ENCODE assay signal across 10 cellular contexts in genomic region chr5:140176028-140176382, GRCh38. TPM values are rescaled to one million over a fixed set of nuclear protein-coding genes. Genes with fewer than 3 reads are reported as not detected.
DNase-seq lines count a peak whose midpoint lies in the region; ATAC-seq, FAIRE-seq and TF ChIP-seq lines count a peak whose summit lies in the region.
"Had no signal": no experiment of that assay in that cellular context is flagged by ENCODE, and none has a peak within 500 bp of the region (broad histone marks: within the 10 kb centered on the region; RNA-seq: fewer than 3 reads in every experiment).

No MANE protein-coding gene starts in this region.

- no peaks in the 10 kb centered on the region for H3K9me3 ChIP-seq in A673 (ENCODE audit: low read depth, low read length, poor library complexity, severe bottlenecking)
- no peaks in the 10 kb centered on the region for H3K9me3 ChIP-seq in IMR-90 (ENCODE audit: control insufficient read depth, insufficient read depth, low read length)
- no peaks in the 10 kb centered on the region for H3K9me3 ChIP-seq in mucosa of stomach (ENCODE audit: control insufficient read depth, low read length)

- peak overlapping the region; percentile 22 for H4K5ac ChIP-seq in IMR-90 (ENCODE audit: low read depth, low read length)

- no peak overlapping the region for H2BK5ac ChIP-seq in IMR-90 (ENCODE audit: low read depth, low read length, poor library complexity, severe bottlenecking)

- H2AK9ac ChIP-seq in IMR-90 (replicated peaks; ENCODE audit: low read depth, low read length, poor library complexity), result peak overlapping the region; percentile 8

- H3K23ac ChIP-seq in IMR-90 (ENCODE audit: low read depth, low read length), result peak overlapping the region; percentile 76

- peak overlapping the region; percentile 68 for H3K14ac ChIP-seq in IMR-90 (replicated peaks; ENCODE audit: low read depth, low read length)

- in situ Hi-C loops in IMR-90 (cut with MboI; ENCODE audit: low sequenced_read_pairs), result no loop called here

- WGBS in IMR-90 (ENCODE audit: extremely low coverage in 2 of 2, insufficient read length in 1 of 2), 2 experiments, result 8% methylated on average over 2 of the region's 4 CpGs; no CpG with 5 or more reads in 1 of the 2 experiments

- POLR2A ChIA-PET in A673 (lab: Charles Lee; ENCODE audit: low non-redundant PET), result no interaction called here
- POLR2A ChIA-PET in IMR-90 (lab: Charles Lee; ENCODE audit: unreplicated experiment), result no interaction called here

- no peak overlapping the region for H2BK15ac ChIP-seq in IMR-90 (ENCODE audit: low read depth, low read length)

- no peaks in the 10 kb centered on the region for H4K20me1 ChIP-seq in IMR-90 (ENCODE audit: insufficient read depth, low read length)

- H3K27me3 ChIP-seq in A673 (replicated peaks; ENCODE audit: insufficient read depth, low read depth, low read length, poor library complexity) (no peaks in the 10 kb centered on the region), IMR-90 (ENCODE audit: control insufficient read depth, insufficient read depth, low read length) (no peaks in the 10 kb centered on the region), mucosa of stomach (ENCODE audit: control insufficient read depth, insufficient read depth, low read length) (no peaks in the 10 kb centered on the region)

- no peak for ATAC-seq in IMR-90 (ENCODE audit: low read depth)
- ATAC-seq in HG02981 (IDR thresholded peaks at IDR 0.05; ENCODE audit: unreplicated experiment), result no peak

- H3K9ac ChIP-seq in IMR-90 (ENCODE audit: low read depth, low read length) (peak overlapping the region; percentile 75), mucosa of stomach (ENCODE audit: low read length) (peak overlapping the region; percentile 99)

- peak overlapping the region; percentile 16 for H3K18ac ChIP-seq in IMR-90 (ENCODE audit: low read depth, low read length)

- intact Hi-C loops in A673 (cut with micrococcal nuclease; ENCODE audit: unreplicated experiment) (no loop called here), IMR-90 (cut with micrococcal nuclease) (loop anchor here (5.0 kb wide), 1 partner anchor 66 kb away; no protein-coding TSS in a partner anchor)

- H2AFZ ChIP-seq in IMR-90 (replicated peaks; ENCODE audit: low read length, poor library complexity), result peak overlapping the region; percentile 96

- H3K56ac ChIP-seq in IMR-90 (ENCODE audit: extremely low read depth, insufficient read depth, low read length), result peak overlapping the region; percentile 5; the same call in 1 of the 2 replicates

- H3K4me2 ChIP-seq in IMR-90 (ENCODE audit: low read depth, low read length), result peak overlapping the region; percentile 81

- H4K91ac ChIP-seq in IMR-90 (ENCODE audit: insufficient read depth, low read depth, low read length), result peak overlapping the region; percentile 54; the same call in 1 of the 2 replicates

- DNase-seq in A673 (ENCODE audit: low spot score) (no peak), IMR-90 (no peak), cardiac fibroblast (ENCODE audit: low read depth in 2 of 2) (no peak), HTR-8/SVneo (ENCODE audit: insufficient read length, low spot score) (no peak), AG20443 (ENCODE audit: low spot score) (no peak), EL (no peak)
- DNase-seq: SIG-M5 had no signal

- H3K4ac ChIP-seq in IMR-90 (ENCODE audit: low read depth, low read length), result peak overlapping the region; percentile 59

- TF ChIP-seq RAD21 in IMR-90 (IDR thresholded peaks at IDR 0.05; ENCODE audit: low read length), result no peak

- peak overlapping the region; percentile 66; the same call in 1 of the 2 replicates for H2AK5ac ChIP-seq in IMR-90 (ENCODE audit: low read depth, low read length)

- peaks cover 0 to 12% of the 10 kb centered on the region in 2 experiments; a peak in 2 of 4 replicates for H3K79me1 ChIP-seq in IMR-90 (ENCODE audit: low read depth in 1 of 2, low read length in 2 of 2)

- H3K4me3 ChIP-seq in A673 (ENCODE audit: low read depth, low read length, poor library complexity, severe bottlenecking) (peak overlapping the region; percentile 87), IMR-90 (ENCODE audit: insufficient read depth, low read depth, low read length) (peak overlapping the region; percentile 68), cardiac fibroblast (replicated peaks in 1 of 2; ENCODE audit: low read depth in 2 of 2, low read length in 2 of 2) (peak overlapping the region; percentile 80 to 91), mucosa of stomach (ENCODE audit: low read length) (peak overlapping the region; percentile 83)

- H3K36me3 ChIP-seq in A673 (ENCODE audit: insufficient read depth, low read length, poor library complexity, severe bottlenecking), result no peaks in the 10 kb centered on the region
- H3K36me3 ChIP-seq in IMR-90 (ENCODE audit: control insufficient read depth, insufficient read depth, low read length), result no peaks in the 10 kb centered on the region
- H3K36me3 ChIP-seq in mucosa of stomach (ENCODE audit: control insufficient read depth, insufficient read depth, low read length), result no peaks in the 10 kb centered on the region

- CTCF ChIA-PET in A673 (lab: Charles Lee) (no interaction called here), IMR-90 (lab: Yijun Ruan, JAX) (interaction anchor here (0.8 kb wide), 1 partner anchor 100 kb away, joined by 3 read pairs; no protein-coding TSS in a partner anchor)

- BruUV-seq in A673 (replicated peaks; lab: Mats Ljungman, UMichigan), result no TSS peak
- no TSS peak for BruUV-seq in IMR-90 (replicated peaks; lab: Mats Ljungman, UMichigan)

- peaks cover 12% of the 10 kb centered on the region for H3K4me1 ChIP-seq in A673 (ENCODE audit: insufficient read depth, low read length, poor library complexity, severe bottlenecking)
- peaks cover 8% of the 10 kb centered on the region; the same call in 1 of the 2 replicates for H3K4me1 ChIP-seq in IMR-90 (ENCODE audit: control insufficient read depth, insufficient read depth, low read length)
- peaks cover 40% of the 10 kb centered on the region for H3K4me1 ChIP-seq in mucosa of stomach (ENCODE audit: control insufficient read depth, insufficient read depth, low read length)

- TF ChIP-seq CTCF in A673 (conservative IDR thresholded peaks at IDR 0.05; ENCODE audit: low read depth, low read length), result no peak
- no peak for TF ChIP-seq CTCF in IMR-90 (conservative IDR thresholded peaks at IDR 0.05; ENCODE audit: low read depth, low read length)
- no peak for TF ChIP-seq CTCF in cardiac fibroblast (IDR thresholded peaks at IDR 0.05; ENCODE audit: low read depth, low read length)

- TF ChIP-seq POLR2A in IMR-90 (IDR thresholded peaks at IDR 0.05; ENCODE audit: low read depth, low read length), result no peak

- FAIRE-seq in HTR-8/SVneo (lab: Jason Lieb, UNC), result no peak
- FAIRE-seq: GM12891 had no signal

- peaks cover 4% of the 10 kb centered on the region; the same call in 1 of the 2 replicates for H3K9me1 ChIP-seq in IMR-90 (ENCODE audit: insufficient read depth, low read length)

- dilution Hi-C loops in IMR-90 (cut with HindIII; ENCODE audit: low sequenced_read_pairs, unreplicated experiment), result no loop called here

- H3K27ac ChIP-seq in A673 (ENCODE audit: low read depth, low read length, poor library complexity, severe bottlenecking), result peak overlapping the region; percentile 92
- peak overlapping the region; percentile 11 for H3K27ac ChIP-seq in IMR-90 (ENCODE audit: insufficient read depth, low read length)

- no peak overlapping the region for H2BK120ac ChIP-seq in IMR-90 (ENCODE audit: low read depth, low read length)

- peak overlapping the region; percentile 77 to 79; a peak in 3 of 4 replicates for H4K8ac ChIP-seq in IMR-90 (ENCODE audit: low read depth in 2 of 2, low read length in 2 of 2)

- H2BK20ac ChIP-seq in IMR-90 (ENCODE audit: low read depth, low read length), result no peak overlapping the region

TF ChIP-seq in IMR-90, 13 proteins besides CTCF, POLR2A, EP300 and RAD21:
- TF ChIP-seq CHD1 (IDR thresholded peaks at IDR 0.05; ENCODE audit: low read depth, low read length) (no peak), BHLHE40 (IDR thresholded peaks at IDR 0.05; ENCODE audit: low read depth, low read length) (no peak), FOS (IDR thresholded peaks at IDR 0.05; ENCODE audit: low read depth, low read length) (no peak), RFX5 (IDR thresholded peaks at IDR 0.05; ENCODE audit: low read depth, low read length) (no peak), NFE2L2 (IDR thresholded peaks at IDR 0.05; ENCODE audit: low read depth, low read length) (no peak), MAFK (IDR thresholded peaks at IDR 0.05; ENCODE audit: low read depth, low read length) (no peak), USF2 (IDR thresholded peaks at IDR 0.05; ENCODE audit: low read depth, low read length) (no peak), ELK1 (IDR thresholded peaks at IDR 0.05; ENCODE audit: borderline replicate concordance, low read depth, low read length) (no peak)

RNA-seq across cellular contexts. Expression of gene CYSTM1, which starts 1.0 kb away (rescaled TPM):
- total RNA-seq in A673 (2021), result 33.3 and 35.5 TPM in 2 replicates
- 6.7 and 7.3 TPM in 2 replicates for total RNA-seq in IMR-90 (2012; rRNA removed)
- polyA plus RNA-seq in IMR-90 (2012; rRNA removed), result 15.0 and 16.3 TPM in 2 replicates
- polyA plus RNA-seq in IMR-90 (2012; cell fraction: cytosol; rRNA removed), result 19.3 and 25.4 TPM in 2 replicates
- 3.4 and 8.3 TPM in 2 replicates for polyA plus RNA-seq in IMR-90 (2012; cell fraction: nucleus; rRNA removed; ENCODE audit: low replicate concordance)

RNA-seq across cellular contexts. Expression of gene IGIP, which starts 50.3 kb away (rescaled TPM):
- total RNA-seq in A673 (2021), result 2.5 and 2.7 TPM in 2 replicates
- 5.0 and 6.7 TPM in 2 replicates for total RNA-seq in IMR-90 (2012; rRNA removed)
- 0.83 and 1.2 TPM in 2 replicates for polyA plus RNA-seq in IMR-90 (2012; rRNA removed)
- 0.16 and 0.32 TPM in 2 replicates for polyA plus RNA-seq in IMR-90 (2012; cell fraction: cytosol; rRNA removed)
- 0.65 and 4.4 TPM in 2 replicates for polyA plus RNA-seq in IMR-90 (2012; cell fraction: nucleus; rRNA removed; ENCODE audit: low replicate concordance)
